13 cellular contexts compared by ENCODE assay signal in the genomic region with DNA sequence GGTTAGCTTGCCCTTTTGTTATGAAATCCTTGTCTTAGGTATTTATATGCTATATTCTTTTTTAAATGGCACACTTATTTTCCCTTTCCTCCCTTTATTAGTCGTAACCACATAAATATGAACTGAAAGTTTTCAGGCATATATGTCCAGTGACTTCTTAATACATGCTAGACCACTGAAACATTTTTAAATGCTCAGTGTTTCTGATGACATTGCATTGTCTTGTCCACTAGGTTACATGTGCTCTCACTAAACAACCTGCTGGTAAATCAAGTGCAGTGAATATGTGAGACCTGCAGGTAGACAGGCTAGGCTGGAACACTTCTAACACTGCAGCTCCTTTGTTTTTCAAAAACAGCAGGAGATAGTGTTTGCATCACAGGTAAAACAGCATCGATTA.
A peak's percentile ranks its signal among the peaks of the same experiment; 100 is the strongest.
DNase-seq lines count a peak whose midpoint lies in the region; ATAC-seq and TF ChIP-seq lines count a peak whose summit lies in the region.
"Had no signal": no experiment of that assay in that cellular context is flagged by ENCODE, and none has a peak within 500 bp of the region (broad histone marks: within the 10 kb centered on the region; RNA-seq: fewer than 3 reads in every experiment).

No MANE protein-coding gene starts in this region.

- H3K9me2 ChIP-seq in neural cell (ENCODE audit: insufficient read depth, low read length), result no peaks in the 10 kb centered on the region

- TF ChIP-seq CTCF in neural cell (IDR thresholded peaks at IDR 0.05; ENCODE audit: poor library complexity, severe bottlenecking) (peak; percentile 32), upper lobe of left lung (IDR thresholded peaks at IDR 0.05) (no peak)

- DNase-seq in NCI-H345 (lab: John Stamatoyannopoulos, UW) (peak; percentile 6), NCI-H345 treated with DMSO at 0.1 percent for 48 hours (lab: John Stamatoyannopoulos, UW; ENCODE audit: unreplicated experiment) (no peak), LHCN-M2 (ENCODE audit: low read depth) (peak; percentile 6), SW480 (ENCODE audit: low spot score) (peak; percentile 1), upper lobe of left lung (no peak)
- DNase-seq: ACHN; CD4-positive, CD25-positive, alpha-beta regulatory T cell; DMS 273 treated with DMSO at 0.1 percent for 48 hours; GM23248 had no signal

- H3K79me2 ChIP-seq in neural cell (replicated peaks; ENCODE audit: insufficient read depth, low read length), result no peaks in the 10 kb centered on the region

- WGBS in upper lobe of left lung, 2 donors, result 38 to 43% methylated on average over 2 of the region's 2 CpGs

- H3K9me3 ChIP-seq in neural cell (ENCODE audit: low read length), result no peaks in the 10 kb centered on the region
- no peaks in the 10 kb centered on the region for H3K9me3 ChIP-seq in upper lobe of left lung
- H3K9me3 ChIP-seq: BLaER1 treated with 17β-estradiol and CSF1 and Interleukin-3, amounts not matched to agents 10 nM and 100 nM had no signal

- H4K20me1 ChIP-seq in neural cell (ENCODE audit: insufficient read depth), result no peaks in the 10 kb centered on the region
- H4K20me1 ChIP-seq: BLaER1 treated with 17β-estradiol and CSF1 and Interleukin-3, amounts not matched to agents 10 nM and 100 nM had no signal

- H2AFZ ChIP-seq in neural cell (ENCODE audit: low read depth, low read length), result peak overlapping the region; percentile 23
- H2AFZ ChIP-seq: GM23248 had no signal

- peak overlapping the region; percentile 57 for H3K4me2 ChIP-seq in neural cell (ENCODE audit: low read length)
- H3K4me2 ChIP-seq: BLaER1 treated with 17β-estradiol and CSF1 and Interleukin-3, amounts not matched to agents 10 nM and 100 nM had no signal

- no peak for TF ChIP-seq EP300 in neural cell (conservative IDR thresholded peaks at IDR 0.05; ENCODE audit: poor library complexity, severe bottlenecking)
- no peak for TF ChIP-seq EP300 in upper lobe of left lung (IDR thresholded peaks at IDR 0.05)

- H3K4me1 ChIP-seq in upper lobe of left lung, result no peaks in the 10 kb centered on the region

- no peaks in the 10 kb centered on the region for H3K27me3 ChIP-seq in neural cell (ENCODE audit: insufficient read depth, low read depth, low read length)
- no peaks in the 10 kb centered on the region for H3K27me3 ChIP-seq in upper lobe of left lung
- H3K27me3 ChIP-seq: BLaER1 treated with 17β-estradiol and CSF1 and Interleukin-3, amounts not matched to agents 10 nM and 100 nM had no signal

- no peak for TF ChIP-seq POLR2A in upper lobe of left lung (IDR thresholded peaks at IDR 0.05)

- ATAC-seq in upper lobe of left lung (ENCODE audit: low FRiP score in 2 of 2) (no peak), HG03565 (IDR thresholded peaks at IDR 0.05; ENCODE audit: unreplicated experiment) (no peak), HG03521 (IDR thresholded peaks at IDR 0.05; ENCODE audit: unreplicated experiment) (no peak)

- H3K27ac ChIP-seq in neural cell (ENCODE audit: low read length), result peak overlapping the region; percentile 94
- no peak overlapping the region for H3K27ac ChIP-seq in upper lobe of left lung
- H3K27ac ChIP-seq: BLaER1 treated with 17β-estradiol and CSF1 and Interleukin-3, amounts not matched to agents 10 nM and 100 nM; GM23248 had no signal

- no peaks in the 10 kb centered on the region for H3K36me3 ChIP-seq in neural cell (ENCODE audit: insufficient read depth, low read length)
- no peaks in the 10 kb centered on the region for H3K36me3 ChIP-seq in upper lobe of left lung
- H3K36me3 ChIP-seq: BLaER1 treated with 17β-estradiol and CSF1 and Interleukin-3, amounts not matched to agents 10 nM and 100 nM had no signal

- H3K9ac ChIP-seq in neural cell (ENCODE audit: low read length), result peak overlapping the region; percentile 57
- H3K9ac ChIP-seq: BLaER1 treated with 17β-estradiol and CSF1 and Interleukin-3, amounts not matched to agents 10 nM and 100 nM; GM23248 had no signal

- H3F3A ChIP-seq in neural cell (ENCODE audit: insufficient read depth, low read length, poor library complexity, severe bottlenecking), result peaks cover 13% of the 10 kb centered on the region

- H3K4me3 ChIP-seq in neural cell (ENCODE audit: low read length) (peak overlapping the region; percentile 36), upper lobe of left lung (no peak overlapping the region)
- H3K4me3 ChIP-seq: BLaER1 treated with 17β-estradiol and CSF1 and Interleukin-3, amounts not matched to agents 10 nM and 100 nM; GM23248 had no signal

- TF ChIP-seq RAD21 in neural cell (conservative IDR thresholded peaks at IDR 0.05), result no peak

TF ChIP-seq in neural cell, 6 proteins besides CTCF, POLR2A, EP300 and RAD21:
- TF ChIP-seq SMC3 (conservative IDR thresholded peaks at IDR 0.05; ENCODE audit: poor library complexity), result no peak
- no peak for TF ChIP-seq TAF1 (IDR thresholded peaks at IDR 0.05; ENCODE audit: low read depth)
- TF ChIP-seq EZH2 (IDR thresholded peaks at IDR 0.05; ENCODE audit: borderline replicate concordance, insufficient read depth, low read length, poor library complexity, severe bottlenecking), result no peak
- no peak for TF ChIP-seq POLR2AphosphoS5 (IDR thresholded peaks at IDR 0.05)
- no peak for TF ChIP-seq REST (IDR thresholded peaks at IDR 0.05; ENCODE audit: borderline replicate concordance)
- no peak for TF ChIP-seq MXI1 (conservative IDR thresholded peaks at IDR 0.05; ENCODE audit: poor library complexity, severe bottlenecking)
TF ChIP-seq in neural cell: peak in this region for 0.

Comparison
In these comparisons a context has a peak if more than half of its experiments do, and no peak if none do; other contexts are left out.
1. DNase-seq: peak in NCI-H345 (single experiment), LHCN-M2 (single experiment) and SW480 (single experiment); none in NCI-H345 treated with DMSO at 0.1 percent for 48 hours (single experiment) and upper lobe of left lung (0 of 2).